In the genomic region with DNA sequence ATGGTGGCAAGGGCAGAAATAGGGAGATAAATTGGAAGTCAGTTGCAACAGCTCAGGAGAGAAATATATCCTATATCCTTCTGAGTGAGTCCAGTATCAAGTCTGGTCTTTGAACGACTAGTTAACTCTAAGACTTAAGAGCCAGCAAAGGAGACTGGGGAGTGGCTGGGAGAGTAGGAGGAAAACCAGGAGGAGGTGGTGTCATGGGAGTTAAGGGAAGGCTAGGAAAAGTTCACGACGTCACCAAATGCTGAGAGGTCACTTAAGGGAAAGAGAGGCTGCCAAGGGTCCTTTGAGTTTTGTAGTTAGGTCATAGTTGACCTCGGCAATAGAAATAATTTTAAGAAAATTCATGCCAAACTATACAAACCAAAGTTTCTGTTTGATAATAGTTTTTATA, we compare ENCODE assay signal across 16 cellular contexts. TPM values are rescaled to one million over a fixed set of nuclear protein-coding genes. Genes with fewer than 3 reads are reported as not detected.
A peak's percentile ranks its signal among the peaks of the same experiment; 100 is the strongest.
DNase-seq lines count a peak whose midpoint lies in the region; ATAC-seq and TF ChIP-seq lines count a peak whose summit lies in the region.
"Had no signal": no experiment of that assay in that cellular context is flagged by ENCODE, and none has a peak within 500 bp of the region (broad histone marks: within the 10 kb centered on the region; RNA-seq: fewer than 3 reads in every experiment).

No MANE protein-coding gene starts in this region.

- H3K36me3 Mint-ChIP-seq in activated naive CD4-positive, alpha-beta T cell treated with anti-CD3 and anti-CD28 coated beads, Interleukin-2, amount 50 U/mL, for 24 hours, result peaks cover 3% of the 10 kb centered on the region
- H3K36me3 Mint-ChIP-seq in activated naive CD4-positive, alpha-beta T cell treated with anti-CD3 and anti-CD28 coated beads for 36 hours (ENCODE audit: low read depth), result no peaks in the 10 kb centered on the region
- H3K36me3 Mint-ChIP-seq in activated T-helper 17 cell treated with anti-CD3 and anti-CD28 coated beads, Interleukin-2, amount 50 U/mL, for 72 hours (ENCODE audit: low read depth), result peaks cover 18% of the 10 kb centered on the region
- peaks cover 3% of the 10 kb centered on the region for H3K36me3 Mint-ChIP-seq in activated CD4-positive, alpha-beta memory T cell treated with anti-CD3 and anti-CD28 coated beads for 36 hours

- peak overlapping the region; percentile 80 for H3K27ac Mint-ChIP-seq in activated naive CD4-positive, alpha-beta T cell treated with anti-CD3 and anti-CD28 coated beads, Interleukin-2, amount 50 U/mL, for 24 hours
- no peak overlapping the region for H3K27ac Mint-ChIP-seq in activated naive CD4-positive, alpha-beta T cell treated with anti-CD3 and anti-CD28 coated beads for 36 hours
- H3K27ac Mint-ChIP-seq in activated T-helper 17 cell treated with anti-CD3 and anti-CD28 coated beads, Interleukin-2, amount 50 U/mL, for 72 hours, result peak overlapping the region; percentile 47
- H3K27ac Mint-ChIP-seq in activated CD4-positive, alpha-beta memory T cell treated with anti-CD3 and anti-CD28 coated beads for 36 hours, result no peak overlapping the region

- no peak for DNase-seq in activated naive CD4-positive, alpha-beta T cell treated with anti-CD3 and anti-CD28 coated beads for 36 hours
- DNase-seq in heart right ventricle (peak in 1 of 2 donors; percentile 39), gastrocnemius medialis (no peak)
- DNase-seq in stimulated activated CD8-positive, alpha-beta memory T cell treated with anti-CD3 and anti-CD28 coated beads, Interleukin-4, amount 100 ng/mL, for 48 hours, result no peak
- DNase-seq in activated CD4-positive, alpha-beta memory T cell treated with anti-CD3 and anti-CD28 coated beads for 36 hours, result no peak
- no peak for DNase-seq in stimulated activated CD4-positive, alpha-beta T cell treated with anti-CD3 and anti-CD28 coated beads, Interleukin-1b, Interleukin-23, amount 100 ng/mL, for 48 hours
- DNase-seq: DMS 273 treated with DMSO at 0.1 percent for 48 hours, GOT3, NCI-H1930, NCI-H446, NCI-H69 had no signal

- H3K27ac ChIP-seq in heart right ventricle (peak overlapping the region in 1 of 10 donors; percentile 9), gastrocnemius medialis (no peak overlapping the region)
- H3K27ac ChIP-seq: A549; BLaER1 treated with 17β-estradiol and CSF1 and Interleukin-3, amounts not matched to agents 10 nM and 100 nM had no signal

- CTCF ChIA-PET in activated naive CD4-positive, alpha-beta T cell treated with anti-CD3 and anti-CD28 coated beads for 36 hours (lab: Charles Lee), result interaction anchor here (1.1 to 9.3 kb wide), 3 partner anchors 22 to 111 kb away, joined by 3 to 100 read pairs (median 5); no protein-coding TSS in a partner anchor
- CTCF ChIA-PET in activated CD4-positive, alpha-beta memory T cell treated with anti-CD3 and anti-CD28 coated beads for 36 hours (lab: Charles Lee), result interaction anchor here (0.8 to 6.0 kb wide), 2 partner anchors 109 to 112 kb away, joined by 3 to 62 read pairs; no protein-coding TSS in a partner anchor

- peaks cover 0 to 18% (median 3%) of the 10 kb centered on the region in 9 donors for H3K36me3 ChIP-seq in heart right ventricle
- H3K36me3 ChIP-seq in gastrocnemius medialis, result no peaks in the 10 kb centered on the region

- no peaks in the 10 kb centered on the region for H3K27me3 Mint-ChIP-seq in activated naive CD4-positive, alpha-beta T cell treated with anti-CD3 and anti-CD28 coated beads, Interleukin-2, amount 50 U/mL, for 24 hours
- no peaks in the 10 kb centered on the region for H3K27me3 Mint-ChIP-seq in activated naive CD4-positive, alpha-beta T cell treated with anti-CD3 and anti-CD28 coated beads for 36 hours (ENCODE audit: low read depth)
- H3K27me3 Mint-ChIP-seq in activated T-helper 17 cell treated with anti-CD3 and anti-CD28 coated beads, Interleukin-2, amount 50 U/mL, for 72 hours, result no peaks in the 10 kb centered on the region
- H3K27me3 Mint-ChIP-seq in activated CD4-positive, alpha-beta memory T cell treated with anti-CD3 and anti-CD28 coated beads for 36 hours, result no peaks in the 10 kb centered on the region

- no peak for ATAC-seq in activated T-helper 17 cell treated with anti-CD3 and anti-CD28 coated beads, Interleukin-2, amount 50 U/mL, for 72 hours (replicated peaks)
- peak in 7 of 8 donors; percentile 42 to 91 (median 78) for ATAC-seq in heart right ventricle
- ATAC-seq in gastrocnemius medialis, result peak; percentile 30 to 37
- ATAC-seq: A549, K562 had no signal

- H3K27me3 ChIP-seq in heart right ventricle, result no peaks in the 10 kb centered on the region
- H3K27me3 ChIP-seq in gastrocnemius medialis, result no peaks in the 10 kb centered on the region
- H3K27me3 ChIP-seq: BLaER1 treated with 17β-estradiol and CSF1 and Interleukin-3, amounts not matched to agents 10 nM and 100 nM had no signal

- H3K4me3 Mint-ChIP-seq in activated naive CD4-positive, alpha-beta T cell treated with anti-CD3 and anti-CD28 coated beads, Interleukin-2, amount 50 U/mL, for 24 hours, result no peak overlapping the region
- no peak overlapping the region for H3K4me3 Mint-ChIP-seq in activated naive CD4-positive, alpha-beta T cell treated with anti-CD3 and anti-CD28 coated beads for 36 hours
- no peak overlapping the region for H3K4me3 Mint-ChIP-seq in activated T-helper 17 cell treated with anti-CD3 and anti-CD28 coated beads, Interleukin-2, amount 50 U/mL, for 72 hours
- H3K4me3 Mint-ChIP-seq in activated CD4-positive, alpha-beta memory T cell treated with anti-CD3 and anti-CD28 coated beads for 36 hours, result no peak overlapping the region

- intact Hi-C loops in activated naive CD4-positive, alpha-beta T cell treated with anti-CD3 and anti-CD28 coated beads for 36 hours (cut with micrococcal nuclease), result no loop called here
- intact Hi-C loops in heart right ventricle (cut with DNase I), result loop anchor here in 7 of 10 donors (2.0 to 10.0 kb wide), 5 partner anchors 109 to 257 kb away; no protein-coding TSS in a partner anchor
- intact Hi-C loops in gastrocnemius medialis (cut with DNase I; ENCODE audit: low total_unique reads), result no loop called here
- intact Hi-C loops in activated CD4-positive, alpha-beta memory T cell treated with anti-CD3 and anti-CD28 coated beads for 36 hours (cut with micrococcal nuclease), result loop anchor here (10.0 kb wide), 1 partner anchor 197 kb away; a partner anchor contains a TSS

- no peak for TF ChIP-seq CTCF in heart right ventricle (IDR thresholded peaks at IDR 0.05)
- no peak for TF ChIP-seq CTCF in gastrocnemius medialis (IDR thresholded peaks at IDR 0.05 in 4 of 5, conservative IDR thresholded peaks at IDR 0.05 in 1 of 5)

- H3K9me3 ChIP-seq in heart right ventricle, result no peaks in the 10 kb centered on the region
- H3K9me3 ChIP-seq in gastrocnemius medialis, result no peaks in the 10 kb centered on the region
- H3K9me3 ChIP-seq: A549; BLaER1 treated with 17β-estradiol and CSF1 and Interleukin-3, amounts not matched to agents 10 nM and 100 nM had no signal

- TF ChIP-seq POLR2A in gastrocnemius medialis (IDR thresholded peaks at IDR 0.05), result no peak

- H3K4me3 ChIP-seq in heart right ventricle, result no peak overlapping the region
- no peak overlapping the region for H3K4me3 ChIP-seq in gastrocnemius medialis
- H3K4me3 ChIP-seq: A549; BLaER1 treated with 17β-estradiol and CSF1 and Interleukin-3, amounts not matched to agents 10 nM and 100 nM; K562 had no signal

- peaks cover 0 to 23% (median 12%) of the 10 kb centered on the region in 9 donors for H3K4me1 ChIP-seq in heart right ventricle
- peaks cover 0 to 17% of the 10 kb centered on the region in 2 donors for H3K4me1 ChIP-seq in gastrocnemius medialis
- H3K4me1 ChIP-seq: BLaER1 treated with 17β-estradiol and CSF1 and Interleukin-3, amounts not matched to agents 10 nM and 100 nM had no signal

- WGBS in heart right ventricle, 2 donors, result 26 to 27% methylated on average over 4 of the region's 4 CpGs

- in situ Hi-C loops in gastrocnemius medialis (cut with MboI; ENCODE audit: low sequenced_read_pairs in 4 of 4), result loop anchor here in 3 of 4 donors (5.0 to 10.0 kb wide), 2 partner anchors 107 to 110 kb away; no protein-coding TSS in a partner anchor

- peaks cover 34% of the 10 kb centered on the region for H3K4me1 Mint-ChIP-seq in activated naive CD4-positive, alpha-beta T cell treated with anti-CD3 and anti-CD28 coated beads, Interleukin-2, amount 50 U/mL, for 24 hours
- peaks cover 32% of the 10 kb centered on the region for H3K4me1 Mint-ChIP-seq in activated naive CD4-positive, alpha-beta T cell treated with anti-CD3 and anti-CD28 coated beads for 36 hours (ENCODE audit: low read depth)
- H3K4me1 Mint-ChIP-seq in activated T-helper 17 cell treated with anti-CD3 and anti-CD28 coated beads, Interleukin-2, amount 50 U/mL, for 72 hours, result peaks cover 22% of the 10 kb centered on the region
- H3K4me1 Mint-ChIP-seq in activated CD4-positive, alpha-beta memory T cell treated with anti-CD3 and anti-CD28 coated beads for 36 hours (ENCODE audit: low read depth), result peaks cover 29% of the 10 kb centered on the region

- POLR2A ChIA-PET in activated CD4-positive, alpha-beta memory T cell treated with anti-CD3 and anti-CD28 coated beads for 36 hours (lab: Charles Lee), result no interaction called here

- no peaks in the 10 kb centered on the region for H3K9me3 Mint-ChIP-seq in activated naive CD4-positive, alpha-beta T cell treated with anti-CD3 and anti-CD28 coated beads, Interleukin-2, amount 50 U/mL, for 24 hours
- H3K9me3 Mint-ChIP-seq in activated naive CD4-positive, alpha-beta T cell treated with anti-CD3 and anti-CD28 coated beads for 36 hours, result no peaks in the 10 kb centered on the region
- no peaks in the 10 kb centered on the region for H3K9me3 Mint-ChIP-seq in activated T-helper 17 cell treated with anti-CD3 and anti-CD28 coated beads, Interleukin-2, amount 50 U/mL, for 72 hours
- H3K9me3 Mint-ChIP-seq in activated CD4-positive, alpha-beta memory T cell treated with anti-CD3 and anti-CD28 coated beads for 36 hours, result no peaks in the 10 kb centered on the region

RNA-seq across cellular contexts. Expression of a gene that starts 25.1 kb away (rescaled TPM):
- 10 to 100 TPM; 34.0 to 36.1 TPM for total RNA-seq in activated naive CD4-positive, alpha-beta T cell treated with anti-CD3 and anti-CD28 coated beads for 36 hours
- total RNA-seq in activated T-helper 17 cell treated with anti-CD3 and anti-CD28 coated beads, Interleukin-2, amount 50 U/mL, for 72 hours, result 10 to 100 TPM; 19.2 to 23.5 TPM
- total RNA-seq in heart right ventricle (10 to 100 TPM; 47.3 to 83.8 (median 56.1) TPM), gastrocnemius medialis (10 to 100 TPM; 13.6 to 28.2 (median 21.1) TPM)
- polyA plus RNA-seq in heart right ventricle, result 100 to 1,000 TPM in 1 of 2 donors, 10 to 100 TPM in 1; 38.2 to 241 TPM
- total RNA-seq in activated CD4-positive, alpha-beta memory T cell treated with anti-CD3 and anti-CD28 coated beads for 36 hours, result 10 to 100 TPM; 33.7 to 35.9 TPM

RNA-seq across cellular contexts. Expression of a gene that starts 25.3 kb away (rescaled TPM):
- total RNA-seq in activated naive CD4-positive, alpha-beta T cell treated with anti-CD3 and anti-CD28 coated beads for 36 hours, result 10 to 100 TPM; 41.5 to 44.2 TPM
- total RNA-seq in activated T-helper 17 cell treated with anti-CD3 and anti-CD28 coated beads, Interleukin-2, amount 50 U/mL, for 72 hours, result 10 to 100 TPM; 51.6 to 55.3 TPM
- total RNA-seq in heart right ventricle, result 10 to 100 TPM; 20.0 to 30.9 (median 24.3) TPM
- polyA plus RNA-seq in heart right ventricle, result 10 to 100 TPM; 22.6 to 29.8 TPM
- total RNA-seq in gastrocnemius medialis, result 10 to 100 TPM; 17.6 to 44.2 (median 21.7) TPM
- total RNA-seq in activated CD4-positive, alpha-beta memory T cell treated with anti-CD3 and anti-CD28 coated beads for 36 hours, result 10 to 100 TPM; 47.5 to 48.6 TPM

RNA-seq across cellular contexts. Expression of a gene that starts 27.0 kb away (rescaled TPM):
- 100 to 1,000 TPM; 110 to 112 TPM for total RNA-seq in activated naive CD4-positive, alpha-beta T cell treated with anti-CD3 and anti-CD28 coated beads for 36 hours
- 100 to 1,000 TPM; 106 to 185 TPM for total RNA-seq in activated T-helper 17 cell treated with anti-CD3 and anti-CD28 coated beads, Interleukin-2, amount 50 U/mL, for 72 hours
- total RNA-seq in heart right ventricle (10 to 100 TPM; 35.3 to 68.3 (median 39.5) TPM), gastrocnemius medialis (10 to 100 TPM; 24.1 to 50.7 (median 36.0) TPM)
- 10 to 100 TPM; 41.5 to 64.1 TPM for polyA plus RNA-seq in heart right ventricle
- total RNA-seq in activated CD4-positive, alpha-beta memory T cell treated with anti-CD3 and anti-CD28 coated beads for 36 hours, result 100 to 1,000 TPM; 130 to 134 TPM

RNA-seq across cellular contexts. Expression of a gene that starts 46.0 kb away (rescaled TPM):
- under 1 TPM; 0.07 to 0.10 TPM for total RNA-seq in activated naive CD4-positive, alpha-beta T cell treated with anti-CD3 and anti-CD28 coated beads for 36 hours
- under 1 TPM; 0.66 to 0.76 TPM for total RNA-seq in activated T-helper 17 cell treated with anti-CD3 and anti-CD28 coated beads, Interleukin-2, amount 50 U/mL, for 72 hours
- total RNA-seq in heart right ventricle (under 1 TPM in 5 of 10 donors, not detected in 5; 0.05 to 0.07 (median 0.05) TPM), gastrocnemius medialis (not detected)
- not detected for polyA plus RNA-seq in heart right ventricle
- total RNA-seq in activated CD4-positive, alpha-beta memory T cell treated with anti-CD3 and anti-CD28 coated beads for 36 hours, result under 1 TPM; 0.14 to 0.19 TPM
- total RNA-seq: K562 had no signal

Comparison
In these comparisons a context has a peak if more than half of its experiments do, and no peak if none do; other contexts are left out.
1. H3K27ac Mint-ChIP-seq: peak in activated naive CD4-positive, alpha-beta T cell treated with anti-CD3 and anti-CD28 coated beads, Interleukin-2, amount 50 U/mL, for 24 hours (single experiment) and activated T-helper 17 cell treated with anti-CD3 and anti-CD28 coated beads, Interleukin-2, amount 50 U/mL, for 72 hours (single experiment); none in activated naive CD4-positive, alpha-beta T cell treated with anti-CD3 and anti-CD28 coated beads for 36 hours (single experiment) and activated CD4-positive, alpha-beta memory T cell treated with anti-CD3 and anti-CD28 coated beads for 36 hours (single experiment).
2. intact Hi-C loops: an anchor here in heart right ventricle (2.0 to 10.0 kb wide) and activated CD4-positive, alpha-beta memory T cell treated with anti-CD3 and anti-CD28 coated beads for 36 hours (10.0 kb wide); none called in activated naive CD4-positive, alpha-beta T cell treated with anti-CD3 and anti-CD28 coated beads for 36 hours and gastrocnemius medialis.